In genomic region chr14:77613207-77613606, GRCh38 we compare ENCODE assay signal across 16 cellular contexts. TPM values are rescaled to one million over a fixed set of nuclear protein-coding genes. Genes with fewer than 3 reads are reported as not detected.
A peak's percentile ranks its signal among the peaks of the same experiment; 100 is the strongest.
DNase-seq lines count a peak whose midpoint lies in the region; ATAC-seq and TF ChIP-seq lines count a peak whose summit lies in the region.
"Had no signal": no experiment of that assay in that cellular context is flagged by ENCODE, and none has a peak within 500 bp of the region (broad histone marks: within the 10 kb centered on the region; RNA-seq: fewer than 3 reads in every experiment).

No MANE protein-coding gene starts in this region.

- H3K4me1 ChIP-seq in breast epithelium (peaks cover 0 to 6% of the 10 kb centered on the region in 2 donors), OCI-LY7 (ENCODE audit: insufficient read depth, low read length, poor library complexity, severe bottlenecking) (peaks cover 44% of the 10 kb centered on the region)

- no peaks in the 10 kb centered on the region for H3K27me3 Mint-ChIP-seq in MCF 10A (ENCODE audit: insufficient read depth, unreplicated experiment)
- H3K27me3 Mint-ChIP-seq: activated CD4-positive, alpha-beta memory T cell treated with anti-CD3 and anti-CD28 coated beads, Interleukin-2, amount 10 ng/mL, durations not matched to agents 7 days and 5 days had no signal

- H3K36me3 Mint-ChIP-seq in MCF 10A (ENCODE audit: insufficient read depth, unreplicated experiment), result no peaks in the 10 kb centered on the region

- H2AFZ ChIP-seq in OCI-LY7 (ENCODE audit: low read length), result no peak overlapping the region

- TF ChIP-seq CTCF in MCF 10A (IDR thresholded peaks at IDR 0.05; ENCODE audit: unreplicated experiment), result no peak
- TF ChIP-seq CTCF in breast epithelium (IDR thresholded peaks at IDR 0.05), result no peak
- no peak for TF ChIP-seq CTCF in OCI-LY7 (conservative IDR thresholded peaks at IDR 0.05; ENCODE audit: low read length)
- no peak for TF ChIP-seq CTCF in fibroblast of pulmonary artery (IDR thresholded peaks at IDR 0.05; ENCODE audit: low read length, missing control alignments)

- no TSS peak for BruUV-seq in MCF 10A (replicated peaks; lab: Mats Ljungman, UMichigan)
- no TSS peak for BruUV-seq in OCI-LY7 (replicated peaks; lab: Mats Ljungman, UMichigan)

- H3K79me2 ChIP-seq in OCI-LY7 (ENCODE audit: insufficient read depth, low read depth, low read length), result peaks cover 76% of the 10 kb centered on the region

- CTCF ChIA-PET in MCF 10A (lab: Yijun Ruan, JAX) (interaction anchor here (0.6 to 1.5 kb wide), 4 partner anchors 9 to 63 kb away, joined by 3 to 6 read pairs (median 4); no protein-coding TSS in a partner anchor), OCI-LY7 (lab: Charles Lee; ENCODE audit: unreplicated experiment) (no interaction called here)

- no peak overlapping the region for H3K4me3 Mint-ChIP-seq in MCF 10A (ENCODE audit: unreplicated experiment)
- H3K4me3 Mint-ChIP-seq: activated CD4-positive, alpha-beta memory T cell treated with anti-CD3 and anti-CD28 coated beads, Interleukin-2, amount 10 ng/mL, durations not matched to agents 7 days and 5 days had no signal

- H3K4me1 Mint-ChIP-seq in MCF 10A (ENCODE audit: insufficient read depth, unreplicated experiment), result peaks cover 28% of the 10 kb centered on the region

- no peaks in the 10 kb centered on the region for H3K9me3 Mint-ChIP-seq in MCF 10A (ENCODE audit: unreplicated experiment)
- H3K9me3 Mint-ChIP-seq: activated CD4-positive, alpha-beta memory T cell treated with anti-CD3 and anti-CD28 coated beads, Interleukin-2, amount 10 ng/mL, durations not matched to agents 7 days and 5 days had no signal

- no peak overlapping the region for H3K27ac ChIP-seq in breast epithelium
- peak overlapping the region; percentile 52 for H3K27ac ChIP-seq in OCI-LY7 (ENCODE audit: low read depth, low read length, poor library complexity, severe bottlenecking)
- H3K27ac ChIP-seq: BLaER1, KMS-11, psoas muscle, thoracic aorta had no signal

- POLR2A ChIA-PET in MCF 10A (lab: Yijun Ruan, JAX), result interaction anchor here (0.7 to 1.9 kb wide), 4 partner anchors 9 to 95 kb away, joined by 3 to 8 read pairs (median 6); partner anchors contain the start of genes ALKBH1 and SLIRP
- POLR2A ChIA-PET in OCI-LY7 (lab: Charles Lee), result interaction anchor here (0.7 to 3.6 kb wide), 8 partner anchors 11 to 216 kb away, joined by 3 to 12 read pairs (median 5); no protein-coding TSS in a partner anchor

- no peak for TF ChIP-seq POLR2A in breast epithelium (IDR thresholded peaks at IDR 0.05)

- no peaks in the 10 kb centered on the region for H3K9me2 ChIP-seq in OCI-LY7 (ENCODE audit: insufficient read depth, low read length)

- DNase-seq in MCF 10A (ENCODE audit: unreplicated experiment) (peak; percentile 82), breast epithelium (ENCODE audit: low spot score in 2 of 2) (no peak), OCI-LY7 (ENCODE audit: low spot score) (no peak), fibroblast of pulmonary artery (ENCODE audit: low read depth) (peak; percentile 34), NCI-H1694 treated with DMSO at 0.1 percent for 48 hours (lab: John Stamatoyannopoulos, UW) (no peak), NCI-H510A (lab: John Stamatoyannopoulos, UW) (no peak)
- no peak for DNase-seq in activated T-cell treated with anti-CD3 and anti-CD28 coated beads, Interleukin-2, amount 50 U/mL, for 48 hours
- DNase-seq: activated CD4-positive, alpha-beta memory T cell treated with anti-CD3 and anti-CD28 coated beads, Interleukin-2, amount 10 ng/mL, durations not matched to agents 7 days and 5 days; mesendoderm; NCI-H446 treated with DMSO at 0.1 percent for 48 hours; psoas muscle; SW 1271 had no signal

- no peaks in the 10 kb centered on the region for H3K36me3 ChIP-seq in breast epithelium
- H3K36me3 ChIP-seq in OCI-LY7 (ENCODE audit: insufficient read depth, low read length), result peaks cover 13% of the 10 kb centered on the region; the same call in 1 of the 2 replicates
- H3K36me3 ChIP-seq: BLaER1, thoracic aorta had no signal

- no peak for ATAC-seq in HG02938 (IDR thresholded peaks at IDR 0.05; ENCODE audit: unreplicated experiment)
- ATAC-seq: psoas muscle had no signal

- intact Hi-C loops in MCF 10A (cut with micrococcal nuclease), result no loop called here
- intact Hi-C loops in breast epithelium (cut with DNase I; ENCODE audit: low total_unique reads), result no loop called here
- intact Hi-C loops in OCI-LY7 (cut with micrococcal nuclease; ENCODE audit: unreplicated experiment), result no loop called here

- H3K9me3 ChIP-seq in breast epithelium (no peaks in the 10 kb centered on the region), OCI-LY7 (ENCODE audit: low read length) (no peaks in the 10 kb centered on the region)
- H3K9me3 ChIP-seq: BLaER1, psoas muscle, thoracic aorta had no signal

- H3K27me3 ChIP-seq in breast epithelium, result no peaks in the 10 kb centered on the region
- H3K27me3 ChIP-seq: BLaER1 had no signal

- peaks cover 32% of the 10 kb centered on the region; the same call in 1 of the 2 replicates for H4K20me1 ChIP-seq in OCI-LY7 (ENCODE audit: insufficient read depth, low read length)

- H3K4me2 ChIP-seq in OCI-LY7 (ENCODE audit: low read length), result peak overlapping the region; percentile 63
- H3K4me2 ChIP-seq: BLaER1, KMS-11 had no signal

- no peak overlapping the region for H3K4me3 ChIP-seq in breast epithelium
- H3K4me3 ChIP-seq in OCI-LY7 (ENCODE audit: low read depth, low read length, poor library complexity, severe bottlenecking), result peak overlapping the region; percentile 48
- no peak overlapping the region for H3K4me3 ChIP-seq in fibroblast of pulmonary artery (replicated peaks; ENCODE audit: low read depth, low read length)
- H3K4me3 ChIP-seq: BLaER1, psoas muscle, thoracic aorta had no signal

- H3K27ac Mint-ChIP-seq in MCF 10A (ENCODE audit: low read depth, unreplicated experiment), result no peak overlapping the region
- H3K27ac Mint-ChIP-seq: activated CD4-positive, alpha-beta memory T cell treated with anti-CD3 and anti-CD28 coated beads, Interleukin-2, amount 10 ng/mL, durations not matched to agents 7 days and 5 days had no signal

RNA-seq across cellular contexts. Expression of gene SPTLC2, which starts 3.2 kb away (rescaled TPM):
- total RNA-seq in MCF 10A (2022), result 10.3 and 15.8 TPM in 2 replicates
- 10 to 100 TPM; 31.2 to 47.2 (median 42.6) TPM for total RNA-seq in breast epithelium
- total RNA-seq in OCI-LY7 (2014; rRNA removed; shearing (Covaris generic)), result 14.7 and 19.6 TPM in 2 replicates
- 36.8 and 45.1 TPM in 2 replicates for total RNA-seq in OCI-LY7 (2022)

Comparison
In these comparisons a context has a peak if more than half of its experiments do, and no peak if none do; other contexts are left out.
1. DNase-seq: peak in MCF 10A (single experiment) and fibroblast of pulmonary artery (single experiment); none in breast epithelium (0 of 2), OCI-LY7 (single experiment), NCI-H1694 treated with DMSO at 0.1 percent for 48 hours (single experiment), activated T-cell treated with anti-CD3 and anti-CD28 coated beads, Interleukin-2, amount 50 U/mL, for 48 hours (0 of 2) and NCI-H510A (single experiment).